8 cellular contexts compared by ENCODE assay signal in the genomic region with DNA sequence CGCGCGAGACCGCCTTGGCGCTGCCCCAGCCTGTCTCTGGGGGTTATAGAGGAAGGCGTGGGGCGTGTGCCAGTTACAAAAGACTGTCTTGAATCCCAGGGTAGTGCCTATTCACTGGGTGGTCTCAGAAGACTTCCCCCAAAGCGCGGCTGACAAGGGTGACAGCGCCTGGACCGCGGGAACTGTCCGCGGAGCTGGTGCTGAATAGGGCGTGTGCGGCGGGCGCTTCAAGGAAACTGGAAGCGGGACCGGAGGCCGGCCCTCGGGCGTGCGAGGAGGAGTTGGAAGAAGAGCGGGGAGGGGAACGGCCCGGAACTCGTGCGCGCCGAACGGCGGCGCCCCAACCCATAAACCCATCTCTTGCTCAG. TPM values are rescaled to one million over a fixed set of nuclear protein-coding genes. Genes with fewer than 3 reads are reported as not detected.
DNase-seq lines count a peak whose midpoint lies in the region; ATAC-seq and TF ChIP-seq lines count a peak whose summit lies in the region.

No MANE protein-coding gene starts in this region.

- no peaks in the 10 kb centered on the region for H3K27me3 ChIP-seq in testis

- no peaks in the 10 kb centered on the region for H3K4me1 ChIP-seq in testis

- DNase-seq in activated CD4-positive, CD25-positive, alpha-beta regulatory T cell treated with anti-CD3 and anti-CD28 coated beads, Interleukin-2, amount 50 U/mL, for 72 hours, result peak; percentile 61
- peak; percentile 6 for DNase-seq in T1000 (lab: John Stamatoyannopoulos, UW)
- no peak for DNase-seq in coronary artery (ENCODE audit: low spot score)
- DNase-seq in lung microvascular endothelial cell (ENCODE audit: low read depth in 2 of 2), result peak; percentile 48 to 60
- peak; percentile 77 for DNase-seq in testis
- DNase-seq in ureter (ENCODE audit: low spot score), result no peak

- no peak overlapping the region for H3K27ac ChIP-seq in coronary artery
- no peak overlapping the region for H3K27ac ChIP-seq in testis

- no peaks in the 10 kb centered on the region for H3K36me3 ChIP-seq in testis (ENCODE audit: low read depth, missing control alignments)

- TF ChIP-seq CTCF in coronary artery (IDR thresholded peaks at IDR 0.05) (no peak), testis (IDR thresholded peaks at IDR 0.05) (no peak)

- intact Hi-C loops in testis (cut with DNase I; ENCODE audit: low total_unique reads), result no loop called here

- H3K9me3 ChIP-seq in testis, result no peaks in the 10 kb centered on the region

- 2 to 3% methylated on average over 30 to 34 of the region's 34 CpGs for WGBS in testis, 2 donors

- no peak for TF ChIP-seq POLR2A in testis (IDR thresholded peaks at IDR 0.05)

- ATAC-seq in activated CD4-positive, CD25-positive, alpha-beta regulatory T cell treated with anti-CD3 and anti-CD28 coated beads, Interleukin-2, amount 50 U/mL, for 24 hours, result no peak
- ATAC-seq in HG02840 (IDR thresholded peaks at IDR 0.05; ENCODE audit: low FRiP score, unreplicated experiment), result no peak

- peak overlapping the region; percentile 52 for H3K4me3 ChIP-seq in coronary artery
- peak overlapping the region; percentile 4 to 42 for H3K4me3 ChIP-seq in testis

RNA-seq across cellular contexts. Expression of a gene that starts 2.3 kb away (rescaled TPM):
- under 0.01 TPM in 1 of 2 replicates, not detected in the other for total RNA-seq in lung microvascular endothelial cell
- total RNA-seq in testis, result 10 to 100 TPM; 12.5 to 14.9 TPM
- 4.6 TPM for polyA plus RNA-seq in testis (ENCODE audit: insufficient read depth, low read depth, low replicate concordance)
- total RNA-seq in ureter, result not detected

RNA-seq across cellular contexts. Expression of a gene that starts 6.8 kb away (rescaled TPM):
- total RNA-seq in lung microvascular endothelial cell (under 0.01 and 0.22 TPM in 2 replicates), testis (10 to 100 TPM; 11.1 to 12.4 TPM), ureter (6.6 TPM)
- 4.9 TPM for polyA plus RNA-seq in testis (ENCODE audit: insufficient read depth, low read depth, low replicate concordance)

RNA-seq across cellular contexts. Expression of a gene that starts 57.0 kb away (rescaled TPM):
- total RNA-seq in lung microvascular endothelial cell, result 318 and 353 TPM in 2 replicates
- total RNA-seq in testis, result 100 to 1,000 TPM; 237 to 262 TPM
- 459 TPM for polyA plus RNA-seq in testis (ENCODE audit: insufficient read depth, low read depth, low replicate concordance)
- 237 TPM for total RNA-seq in ureter

RNA-seq across cellular contexts. Expression of a gene that starts 58.0 kb away (rescaled TPM):
- 19.2 and 24.4 TPM in 2 replicates for total RNA-seq in lung microvascular endothelial cell
- total RNA-seq in testis, result 10 to 100 TPM; 21.3 to 29.2 TPM
- 47.1 TPM for polyA plus RNA-seq in testis (ENCODE audit: insufficient read depth, low read depth, low replicate concordance)
- total RNA-seq in ureter, result 19.1 TPM

Comparison
In these comparisons a context has a peak if more than half of its experiments do, and no peak if none do; other contexts are left out.
1. DNase-seq: peak in activated CD4-positive, CD25-positive, alpha-beta regulatory T cell treated with anti-CD3 and anti-CD28 coated beads, Interleukin-2, amount 50 U/mL, for 72 hours (single experiment), T1000 (single experiment), lung microvascular endothelial cell (2 of 2) and testis (single experiment); none in coronary artery (single experiment) and ureter (single experiment).
2. RNA of a gene that starts 2.3 kb away (total RNA-seq): 12.5 to 14.9 TPM in testis; not detected in ureter (single experiment) and under 0.01 TPM in lung microvascular endothelial cell; every median in the first group is over 10 times any median in the second.